In the genomic region with DNA sequence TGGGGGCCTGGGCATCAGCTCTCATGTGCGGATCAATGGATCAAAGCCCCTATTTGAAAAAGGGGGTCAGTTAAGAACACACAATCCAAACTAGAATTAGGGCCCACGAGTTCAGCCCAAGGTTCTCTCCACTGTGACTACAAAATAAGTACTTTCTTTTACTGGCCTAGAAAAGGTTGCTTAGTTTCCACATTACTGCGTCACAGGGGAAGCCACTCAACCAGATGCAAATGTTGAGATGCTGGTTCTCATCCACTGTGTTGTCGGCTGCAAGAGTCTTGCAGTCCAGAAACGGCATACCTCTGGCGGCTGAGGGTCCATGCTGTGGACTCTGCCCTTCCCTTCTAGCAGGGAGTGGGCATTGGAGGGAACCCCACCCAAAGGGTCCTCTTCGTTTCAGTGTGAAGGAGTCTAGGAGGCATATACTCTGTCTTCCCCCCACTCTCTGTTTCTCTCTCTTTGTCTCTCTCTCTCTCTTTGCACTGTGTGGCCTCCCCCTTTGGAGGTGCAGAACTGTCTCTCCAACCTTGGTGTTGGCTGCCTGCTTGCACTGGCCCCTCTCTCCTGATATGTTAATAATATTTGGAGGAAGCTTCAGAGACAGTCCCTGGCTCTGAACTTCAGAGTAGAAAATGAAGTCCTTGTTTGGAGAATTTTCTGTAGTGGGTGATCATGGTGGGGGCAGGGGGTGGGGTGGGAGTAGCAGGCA, we compare ENCODE assay signal across 12 cellular contexts.
DNase-seq lines count a peak whose midpoint lies in the region; ATAC-seq, FAIRE-seq and TF ChIP-seq lines count a peak whose summit lies in the region.
"Had no signal": no experiment of that assay in that cellular context is flagged by ENCODE, and none has a peak within 500 bp of the region (broad histone marks: within the 10 kb centered on the region; RNA-seq: fewer than 3 reads in every experiment).

No MANE protein-coding gene starts in this region.

- TF ChIP-seq CTCF in liver (IDR thresholded peaks at IDR 0.05; ENCODE audit: low read depth, low read length, missing input control) (no peak), HepG2 (CRISPR knock-in tag; IDR thresholded peaks at IDR 0.05) (no peak), progenitor cell of endocrine pancreas (IDR thresholded peaks at IDR 0.05; ENCODE audit: unreplicated experiment) (no peak)

- in situ Hi-C loops in HepG2 (cut with HindIII; ENCODE audit: extremely low pct_ligation_motif_present, low pct_unique_long_range_greater_than_20kb): no loop called here

- WGBS in liver: 90% methylated on average over 7 of the region's 7 CpGs
- 38% methylated on average over 6 of the region's 7 CpGs for WGBS in HepG2 (ENCODE audit: low lambda C conversion rate)
- WGBS in right cardiac atrium: 50% methylated on average over 7 of the region's 7 CpGs
- 75 to 80% (median 75%) methylated on average over 7 of the region's 7 CpGs for whole genome bisulfite sequencing in small intestine, 3 donors

- H3K27ac ChIP-seq in liver (ENCODE audit: low read depth in 1 of 2, low read length in 2 of 2) (peak overlapping the region; percentile 32 to 69), HepG2 (ENCODE audit: extremely low read length, insufficient read depth, low read length) (no peak overlapping the region), right cardiac atrium (ENCODE audit: low read length) (peak overlapping the region; percentile 99), small intestine (ENCODE audit: low read depth in 1 of 2, low read length in 1 of 2) (peak overlapping the region in 1 of 2 donors; percentile 78)
- H3K27ac ChIP-seq: neutrophil had no signal

- H3K9ac ChIP-seq in liver (ENCODE audit: low read depth in 1 of 2, low read length in 2 of 2) (no peak overlapping the region), HepG2 (ENCODE audit: insufficient read depth, low read depth, low read length) (no peak overlapping the region)

- TF ChIP-seq EP300 in HepG2 (IDR thresholded peaks at IDR 0.05; ENCODE audit: low read depth in 2 of 2, low read length in 2 of 2): no peak
- TF ChIP-seq EP300 in HepG2 (CRISPR knock-in tag; IDR thresholded peaks at IDR 0.05; ENCODE audit: borderline replicate concordance): no peak

- no peak for FAIRE-seq in HepG2 (lab: Jason Lieb, UNC)
- no peak for FAIRE-seq in small intestine (lab: Jason Lieb, UNC)
- FAIRE-seq: frontal cortex had no signal

- BruUV-seq in HepG2 (replicated peaks; lab: Mats Ljungman, UMichigan): no TSS peak

- TF ChIP-seq POLR2A in HepG2 (IDR thresholded peaks at IDR 0.05; ENCODE audit: insufficient read depth in 1 of 2, low read depth in 2 of 2, low read length in 2 of 2): no peak

- H2AFZ ChIP-seq in HepG2 (ENCODE audit: low read length): no peak overlapping the region

- H3K27me3 ChIP-seq in liver (ENCODE audit: control insufficient read depth in 4 of 4, insufficient read depth in 4 of 4, low read length in 3 of 4) (no peaks in the 10 kb centered on the region), HepG2 (ENCODE audit: control insufficient read depth in 1 of 2, insufficient read depth in 2 of 2, low read length in 2 of 2) (peaks cover 0 to 4% of the 10 kb centered on the region in 2 experiments; a peak in 1 of 5 replicates), right cardiac atrium (ENCODE audit: control insufficient read depth, insufficient read depth) (no peaks in the 10 kb centered on the region), small intestine (ENCODE audit: control insufficient read depth in 2 of 2, insufficient read depth in 2 of 2, low read length in 2 of 2) (no peaks in the 10 kb centered on the region)
- H3K27me3 ChIP-seq: neutrophil had no signal

- no peaks in the 10 kb centered on the region for H3K79me2 ChIP-seq in HepG2 (ENCODE audit: insufficient read depth, low read length)

- peaks cover 5 to 43% (median 18%) of the 10 kb centered on the region in 4 donors for H3K4me1 ChIP-seq in liver (ENCODE audit: control insufficient read depth in 4 of 4, insufficient read depth in 4 of 4, low read length in 3 of 4)
- H3K4me1 ChIP-seq in HepG2 (ENCODE audit: insufficient read depth, low read length): no peaks in the 10 kb centered on the region
- H3K4me1 ChIP-seq in right cardiac atrium (ENCODE audit: control insufficient read depth, insufficient read depth, low read length): peaks cover 59% of the 10 kb centered on the region
- H3K4me1 ChIP-seq in small intestine (ENCODE audit: control insufficient read depth in 2 of 2, insufficient read depth in 1 of 2, low read depth in 1 of 2, low read length in 1 of 2): peaks cover 0 to 7% of the 10 kb centered on the region in 2 donors

- H3K27me3 Mint-ChIP-seq in progenitor cell of endocrine pancreas: no peaks in the 10 kb centered on the region

- H3K4me3 ChIP-seq in liver (ENCODE audit: low read depth in 1 of 3, low read length in 3 of 3): no peak overlapping the region
- H3K4me3 ChIP-seq in HepG2 (replicated peaks in 1 of 3; ENCODE audit: insufficient read depth in 1 of 3, low read depth in 2 of 3, low read length in 3 of 3): no peak overlapping the region
- H3K4me3 ChIP-seq in right cardiac atrium (ENCODE audit: low read length): no peak overlapping the region
- H3K4me3 ChIP-seq in small intestine (ENCODE audit: low read depth in 1 of 2, low read length in 2 of 2): no peak overlapping the region

- POLR2A ChIA-PET in HepG2 (lab: Yijun Ruan, JAX): no interaction called here

- DNase-seq in HepG2 (ENCODE audit: low spot score) (no peak), right cardiac atrium (no peak), progenitor cell of endocrine pancreas (ENCODE audit: low spot score, unreplicated experiment) (no peak), small intestine (no peak)
- DNase-seq in activated naive CD4-positive, alpha-beta T cell treated with Interleukin-2 at 50 U/mL for 16 hours: no peak
- DNase-seq in activated naive CD4-positive, alpha-beta T cell treated with anti-CD3 and anti-CD28 coated beads, Interleukin-2, amount 50 U/mL, for 72 hours (ENCODE audit: low spot score in 2 of 2): no peak
- no peak for DNase-seq in stimulated activated CD8-positive, alpha-beta memory T cell treated with anti-CD3 and anti-CD28 coated beads, Interleukin-4, amount 100 ng/mL, for 48 hours
- DNase-seq: GF-D8, NCI-H2081 had no signal

- ATAC-seq in HepG2: no peak
- peak; percentile 0 to 6 for ATAC-seq in right cardiac atrium
- no peak for ATAC-seq in activated naive CD4-positive, alpha-beta T cell treated with anti-CD3 and anti-CD28 coated beads, Interleukin-2, amount 50 U/mL, for 72 hours

- H3K9me3 ChIP-seq in liver (ENCODE audit: control insufficient read depth in 4 of 4, low read length in 3 of 4) (no peaks in the 10 kb centered on the region), HepG2 (ENCODE audit: low read length) (no peaks in the 10 kb centered on the region), right cardiac atrium (ENCODE audit: control insufficient read depth, low read length) (no peaks in the 10 kb centered on the region), small intestine (ENCODE audit: control insufficient read depth, low read depth) (no peaks in the 10 kb centered on the region)
- H3K9me3 ChIP-seq: neutrophil had no signal

- no peak overlapping the region for H3K4me3 Mint-ChIP-seq in progenitor cell of endocrine pancreas (ENCODE audit: low read depth)

- H3K27ac Mint-ChIP-seq in progenitor cell of endocrine pancreas: peak overlapping the region; percentile 38
- no peak overlapping the region for H3K27ac Mint-ChIP-seq in activated naive CD4-positive, alpha-beta T cell treated with anti-CD3 and anti-CD28 coated beads, Interleukin-2, amount 50 U/mL, for 72 hours

- intact Hi-C loops in HepG2 (cut with micrococcal nuclease; ENCODE audit: unreplicated experiment) (no loop called here), right cardiac atrium (cut with DNase I) (no loop called here)

- CTCF ChIA-PET in HepG2 (lab: Yijun Ruan, JAX; ENCODE audit: low intra/inter-chr PET ratio, low total read pairs): no interaction called here

- H3K4me1 Mint-ChIP-seq in progenitor cell of endocrine pancreas (ENCODE audit: low read depth): peaks cover 33% of the 10 kb centered on the region

- H3K9me3 Mint-ChIP-seq in progenitor cell of endocrine pancreas (ENCODE audit: low read depth): no peaks in the 10 kb centered on the region
- no peaks in the 10 kb centered on the region for H3K9me3 Mint-ChIP-seq in activated naive CD4-positive, alpha-beta T cell treated with anti-CD3 and anti-CD28 coated beads, Interleukin-2, amount 50 U/mL, for 72 hours

- no peaks in the 10 kb centered on the region for H3K36me3 Mint-ChIP-seq in progenitor cell of endocrine pancreas (ENCODE audit: insufficient read depth)
- H3K36me3 Mint-ChIP-seq in activated naive CD4-positive, alpha-beta T cell treated with anti-CD3 and anti-CD28 coated beads, Interleukin-2, amount 50 U/mL, for 72 hours: no peaks in the 10 kb centered on the region

- H4K20me1 ChIP-seq in HepG2 (ENCODE audit: insufficient read depth, low read length): no peaks in the 10 kb centered on the region

- H3K36me3 ChIP-seq in liver (ENCODE audit: control insufficient read depth in 4 of 4, insufficient read depth in 3 of 4, low read depth in 1 of 4, low read length in 3 of 4) (peaks cover 0 to 4% (median under 1%) of the 10 kb centered on the region in 4 donors), HepG2 (replicated peaks in 1 of 2; ENCODE audit: control insufficient read depth in 1 of 2, insufficient read depth in 2 of 2, low read length in 2 of 2) (no peaks in the 10 kb centered on the region), small intestine (ENCODE audit: control insufficient read depth in 2 of 2, insufficient read depth in 2 of 2, low read length in 2 of 2) (no peaks in the 10 kb centered on the region)
- H3K36me3 ChIP-seq: neutrophil had no signal

- no peak for TF ChIP-seq RAD21 in liver (IDR thresholded peaks at IDR 0.05)
- TF ChIP-seq RAD21 in HepG2 (CRISPR knock-in tag; IDR thresholded peaks at IDR 0.05): no peak

- H3K4me2 ChIP-seq in HepG2 (ENCODE audit: low read depth, low read length): no peak overlapping the region

TF ChIP-seq in liver, 16 proteins besides CTCF, POLR2A, EP300 and RAD21 (continues in another document):
- no peak for TF ChIP-seq YY1 (IDR thresholded peaks at IDR 0.05)
- TF ChIP-seq SP1 (IDR thresholded peaks at IDR 0.05): no peak
- TF ChIP-seq, protein P1, sequence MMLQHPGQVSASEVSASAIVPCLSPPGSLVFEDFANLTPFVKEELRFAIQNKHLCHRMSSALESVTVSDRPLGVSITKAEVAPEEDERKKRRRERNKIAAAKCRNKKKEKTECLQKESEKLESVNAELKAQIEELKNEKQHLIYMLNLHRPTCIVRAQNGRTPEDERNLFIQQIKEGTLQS (IDR thresholded peaks at IDR 0.05): no peak
- TF ChIP-seq GABPA (IDR thresholded peaks at IDR 0.05 in 1 of 2, conservative IDR thresholded peaks at IDR 0.05 in 1 of 2): no peak
- TF ChIP-seq NR2F2 (IDR thresholded peaks at IDR 0.05): no peak

TF ChIP-seq in HepG2, 621 proteins besides CTCF, POLR2A, EP300 and RAD21 (continues in another document):
- no peak for TF ChIP-seq MAFG (CRISPR knock-in tag; IDR thresholded peaks at IDR 0.05)
- no peak for TF ChIP-seq SRSF4 (IDR thresholded peaks at IDR 0.05; ENCODE audit: low read depth, low read length, poor library complexity, severe bottlenecking)
- TF ChIP-seq CBX1 (IDR thresholded peaks at IDR 0.05; ENCODE audit: low read depth): no peak

Comparison
In these comparisons a context has a peak if more than half of its experiments do, and no peak if none do; other contexts are left out.
1. ATAC-seq: peak in right cardiac atrium (2 of 2); none in HepG2 (single experiment) and activated naive CD4-positive, alpha-beta T cell treated with anti-CD3 and anti-CD28 coated beads, Interleukin-2, amount 50 U/mL, for 72 hours (0 of 2).